Comparison of ENCODE assay signal across 8 cellular contexts in genomic region chr7:140625908-140626868, GRCh38. TPM values are rescaled to one million over a fixed set of nuclear protein-coding genes. Genes with fewer than 3 reads are reported as not detected.
DNase-seq lines count a peak whose midpoint lies in the region; ATAC-seq and TF ChIP-seq lines count a peak whose summit lies in the region.

No MANE protein-coding gene starts in this region.

- 56% methylated on average over 17 of the region's 17 CpGs for WGBS in hepatocyte (ENCODE audit: low lambda C conversion rate, missing lambda C conversion rate)

- TF ChIP-seq CTCF in ascending aorta (IDR thresholded peaks at IDR 0.05) (no peak), hepatocyte (IDR thresholded peaks at IDR 0.05; ENCODE audit: poor library complexity) (no peak), gastrocnemius medialis (IDR thresholded peaks at IDR 0.05 in 4 of 5, conservative IDR thresholded peaks at IDR 0.05 in 1 of 5) (no peak)

- DNase-seq in ascending aorta (ENCODE audit: low spot score in 2 of 2): peak; percentile 38 to 84
- DNase-seq in hepatocyte (ENCODE audit: low spot score): peak; percentile 86
- DNase-seq in gastrocnemius medialis: peak; percentile 67 to 81
- DNase-seq in activated gamma-delta T cell (lab: John Stamatoyannopoulos, UW): no peak
- no peak for DNase-seq in GM19238 (ENCODE audit: insufficient read length, low spot score)
- no peak for DNase-seq in DMS53 treated with DMSO at 0.1 percent for 48 hours (lab: John Stamatoyannopoulos, UW; ENCODE audit: unreplicated experiment)
- no peak for DNase-seq in stimulated activated effector memory CD8-positive, alpha-beta T cell treated with anti-CD3 and anti-CD28 coated beads, Interleukin-12 subunit alpha, Interleukin-12 subunit beta, amount 100 ng/mL, for 72 hours (ENCODE audit: low spot score in 2 of 2)

- no peaks in the 10 kb centered on the region for H3K36me3 Mint-ChIP-seq in stimulated activated effector memory CD8-positive, alpha-beta T cell treated with anti-CD3 and anti-CD28 coated beads, Interleukin-12 subunit alpha, Interleukin-12 subunit beta, amount 100 ng/mL, for 72 hours

- H3K9me3 ChIP-seq in HUES6 (ENCODE audit: control insufficient read depth, insufficient read depth, low read depth, low read length) (no peaks in the 10 kb centered on the region), ascending aorta (no peaks in the 10 kb centered on the region), hepatocyte (ENCODE audit: low read depth) (no peaks in the 10 kb centered on the region), gastrocnemius medialis (no peaks in the 10 kb centered on the region)

- no peaks in the 10 kb centered on the region for H3K9me3 Mint-ChIP-seq in stimulated activated effector memory CD8-positive, alpha-beta T cell treated with anti-CD3 and anti-CD28 coated beads, Interleukin-12 subunit alpha, Interleukin-12 subunit beta, amount 100 ng/mL, for 72 hours

- H3K4me3 Mint-ChIP-seq in stimulated activated effector memory CD8-positive, alpha-beta T cell treated with anti-CD3 and anti-CD28 coated beads, Interleukin-12 subunit alpha, Interleukin-12 subunit beta, amount 100 ng/mL, for 72 hours: no peak overlapping the region

- H3K27ac Mint-ChIP-seq in stimulated activated effector memory CD8-positive, alpha-beta T cell treated with anti-CD3 and anti-CD28 coated beads, Interleukin-12 subunit alpha, Interleukin-12 subunit beta, amount 100 ng/mL, for 72 hours: no peak overlapping the region

- no peaks in the 10 kb centered on the region for H3K79me2 ChIP-seq in hepatocyte

- peak overlapping the region; percentile 11 for H2AFZ ChIP-seq in hepatocyte

- intact Hi-C loops in ascending aorta (cut with DNase I) (no loop called here), gastrocnemius medialis (cut with DNase I; ENCODE audit: low total_unique reads) (no loop called here)

- no peak overlapping the region for H3K4me3 ChIP-seq in HUES6 (ENCODE audit: low read depth, low read length)
- no peak overlapping the region for H3K4me3 ChIP-seq in ascending aorta
- no peak overlapping the region for H3K4me3 ChIP-seq in hepatocyte
- no peak overlapping the region for H3K4me3 ChIP-seq in gastrocnemius medialis

- H3K9me2 ChIP-seq in hepatocyte (replicated peaks; ENCODE audit: insufficient read depth): no peaks in the 10 kb centered on the region

- ATAC-seq in gastrocnemius medialis: peak; percentile 69 to 74
- ATAC-seq in stimulated activated effector memory CD8-positive, alpha-beta T cell treated with anti-CD3 and anti-CD28 coated beads, Interleukin-12 subunit alpha, Interleukin-12 subunit beta, amount 100 ng/mL, for 72 hours: no peak

- H3K9ac ChIP-seq in HUES6 (ENCODE audit: low read length): peak overlapping the region; percentile 70

- H3K36me3 ChIP-seq in HUES6 (ENCODE audit: control insufficient read depth, insufficient read depth, low read length) (no peaks in the 10 kb centered on the region), ascending aorta (no peaks in the 10 kb centered on the region), hepatocyte (replicated peaks; ENCODE audit: insufficient read depth, low read depth) (no peaks in the 10 kb centered on the region), gastrocnemius medialis (no peaks in the 10 kb centered on the region)

- H3K27me3 ChIP-seq in HUES6 (ENCODE audit: control insufficient read depth, insufficient read depth, low read length) (no peaks in the 10 kb centered on the region), ascending aorta (no peaks in the 10 kb centered on the region), hepatocyte (no peaks in the 10 kb centered on the region), gastrocnemius medialis (no peaks in the 10 kb centered on the region)

- peak overlapping the region; percentile 85 for H3K27ac ChIP-seq in HUES6 (ENCODE audit: low read depth, low read length)
- H3K27ac ChIP-seq in ascending aorta: no peak overlapping the region
- H3K27ac ChIP-seq in hepatocyte: peak overlapping the region; percentile 87
- H3K27ac ChIP-seq in gastrocnemius medialis: peak overlapping the region; percentile 58 to 69 (median 64)

- H3K4me2 ChIP-seq in hepatocyte: peak overlapping the region; percentile 50

- TF ChIP-seq POLR2A in gastrocnemius medialis (IDR thresholded peaks at IDR 0.05): no peak

- H4K20me1 ChIP-seq in hepatocyte (ENCODE audit: insufficient read depth, poor library complexity, severe bottlenecking): no peaks in the 10 kb centered on the region

- peaks cover 28% of the 10 kb centered on the region for H3K4me1 ChIP-seq in HUES6 (ENCODE audit: control insufficient read depth, insufficient read depth, low read length)
- peaks cover 0 to 8% of the 10 kb centered on the region in 2 donors for H3K4me1 ChIP-seq in ascending aorta
- H3K4me1 ChIP-seq in hepatocyte (ENCODE audit: insufficient read depth): peaks cover 19% of the 10 kb centered on the region
- peaks cover 9 to 18% of the 10 kb centered on the region in 2 donors for H3K4me1 ChIP-seq in gastrocnemius medialis

- no peaks in the 10 kb centered on the region for H3K4me1 Mint-ChIP-seq in stimulated activated effector memory CD8-positive, alpha-beta T cell treated with anti-CD3 and anti-CD28 coated beads, Interleukin-12 subunit alpha, Interleukin-12 subunit beta, amount 100 ng/mL, for 72 hours

- in situ Hi-C loops in gastrocnemius medialis (cut with MboI; ENCODE audit: low sequenced_read_pairs in 4 of 4): no loop called here

RNA-seq across cellular contexts. Expression of gene DENND2A, which starts 14.4 kb away (rescaled TPM):
- 7.5 TPM for total RNA-seq in ascending aorta
- total RNA-seq in hepatocyte: 5.9 and 6.7 TPM in 2 replicates
- polyA plus RNA-seq in hepatocyte: 8.4 and 8.8 TPM in 2 replicates
- 1 to 10 TPM in 3 of 4 donors, under 1 TPM in 1; 0.73 to 2.6 (median 1.6) TPM for total RNA-seq in gastrocnemius medialis

RNA-seq across cellular contexts. Expression of gene ADCK2, which starts 46.6 kb away (rescaled TPM):
- total RNA-seq in ascending aorta (46.1 TPM), hepatocyte (22.4 and 22.8 TPM in 2 replicates), gastrocnemius medialis (10 to 100 TPM; 19.7 to 27.2 (median 23.3) TPM)
- 24.2 and 25.3 TPM in 2 replicates for polyA plus RNA-seq in hepatocyte

Comparison
In these comparisons a context has a peak if more than half of its experiments do, and no peak if none do; other contexts are left out.
1. H3K27ac ChIP-seq: peak in HUES6 (single experiment), hepatocyte (single experiment) and gastrocnemius medialis (4 of 4); none in ascending aorta (0 of 2).
2. DNase-seq: peak in ascending aorta (2 of 2), hepatocyte (single experiment) and gastrocnemius medialis (2 of 2); none in activated gamma-delta T cell (single experiment), GM19238 (single experiment), DMS53 treated with DMSO at 0.1 percent for 48 hours (single experiment) and stimulated activated effector memory CD8-positive, alpha-beta T cell treated with anti-CD3 and anti-CD28 coated beads, Interleukin-12 subunit alpha, Interleukin-12 subunit beta, amount 100 ng/mL, for 72 hours (0 of 2).